26 cellular contexts compared by ENCODE assay signal in genomic region chr11:10441021-10441523, GRCh38. TPM values are rescaled to one million over a fixed set of nuclear protein-coding genes. Genes with fewer than 3 reads are reported as not detected.
DNase-seq lines count a peak whose midpoint lies in the region; ATAC-seq and TF ChIP-seq lines count a peak whose summit lies in the region.
"Had no signal": no experiment of that assay in that cellular context is flagged by ENCODE, and none has a peak within 500 bp of the region (broad histone marks: within the 10 kb centered on the region; RNA-seq: fewer than 3 reads in every experiment).

No MANE protein-coding gene starts in this region.

- ATAC-seq in natural killer cell treated with Interleukin-12 subunit alpha and Interleukin-12 subunit beta and Interleukin-15 and Interleukin-18, amount 100 ng/mL, for 72 hours, result no peak
- no peak for ATAC-seq in natural killer cell
- no peak for ATAC-seq in activated CD8-positive, alpha-beta T cell treated with anti-CD3 and anti-CD28 coated beads for 36 hours
- ATAC-seq in stimulated activated memory B cell treated with anti-CD40 and anti-IgM and Interleukin-4, amounts not matched to agents 10 μg/mL and 1 μg/mL and 100 μg/mL, for 72 hours, result no peak
- no peak for ATAC-seq in GM21515 (IDR thresholded peaks at IDR 0.05; ENCODE audit: unreplicated experiment)
- ATAC-seq: left cardiac atrium, mucosa of descending colon had no signal

- intact Hi-C loops in natural killer cell (cut with micrococcal nuclease), result loop anchor here (5.0 kb wide), 1 partner anchor 301 kb away; no protein-coding TSS in a partner anchor
- intact Hi-C loops in activated CD8-positive, alpha-beta T cell treated with anti-CD3 and anti-CD28 coated beads for 36 hours (cut with micrococcal nuclease), result no loop called here

- TF ChIP-seq CTCF in natural killer cell (IDR thresholded peaks at IDR 0.05), result no peak
- TF ChIP-seq CTCF in activated CD8-positive, alpha-beta T cell treated with anti-CD3 and anti-CD28 coated beads for 36 hours (IDR thresholded peaks at IDR 0.05), result no peak

- peak overlapping the region; percentile 36 to 62 for H3K27ac Mint-ChIP-seq in natural killer cell treated with Interleukin-12 subunit alpha and Interleukin-12 subunit beta and Interleukin-15 and Interleukin-18, amount 100 ng/mL, for 72 hours
- no peak overlapping the region for H3K27ac Mint-ChIP-seq in natural killer cell
- peak overlapping the region; percentile 26 for H3K27ac Mint-ChIP-seq in activated CD8-positive, alpha-beta T cell treated with anti-CD3 and anti-CD28 coated beads for 36 hours
- H3K27ac Mint-ChIP-seq in stimulated activated memory B cell treated with anti-CD40 and anti-IgM and Interleukin-4, amounts not matched to agents 10 μg/mL and 1 μg/mL and 100 μg/mL, for 72 hours, result peak overlapping the region; percentile 91
- H3K27ac Mint-ChIP-seq: H9 had no signal

- H3K4me3 Mint-ChIP-seq in natural killer cell treated with Interleukin-12 subunit alpha and Interleukin-12 subunit beta and Interleukin-15 and Interleukin-18, amount 100 ng/mL, for 72 hours, result no peak overlapping the region
- no peak overlapping the region for H3K4me3 Mint-ChIP-seq in natural killer cell
- H3K4me3 Mint-ChIP-seq in activated CD8-positive, alpha-beta T cell treated with anti-CD3 and anti-CD28 coated beads for 36 hours, result no peak overlapping the region
- no peak overlapping the region for H3K4me3 Mint-ChIP-seq in stimulated activated memory B cell treated with anti-CD40 and anti-IgM and Interleukin-4, amounts not matched to agents 10 μg/mL and 1 μg/mL and 100 μg/mL, for 72 hours
- H3K4me3 Mint-ChIP-seq: CD8-positive, alpha-beta T cell; H9; neural crest cell had no signal

- no peaks in the 10 kb centered on the region for H3K9me3 Mint-ChIP-seq in natural killer cell treated with Interleukin-12 subunit alpha and Interleukin-12 subunit beta and Interleukin-15 and Interleukin-18, amount 100 ng/mL, for 72 hours
- H3K9me3 Mint-ChIP-seq in natural killer cell, result no peaks in the 10 kb centered on the region
- H3K9me3 Mint-ChIP-seq in activated CD8-positive, alpha-beta T cell treated with anti-CD3 and anti-CD28 coated beads for 36 hours, result no peaks in the 10 kb centered on the region
- no peaks in the 10 kb centered on the region for H3K9me3 Mint-ChIP-seq in stimulated activated memory B cell treated with anti-CD40 and anti-IgM and Interleukin-4, amounts not matched to agents 10 μg/mL and 1 μg/mL and 100 μg/mL, for 72 hours
- H3K9me3 Mint-ChIP-seq: CD8-positive, alpha-beta T cell; H9; neural crest cell had no signal

- peaks cover 15 to 18% of the 10 kb centered on the region in 2 donors for H3K4me1 Mint-ChIP-seq in natural killer cell treated with Interleukin-12 subunit alpha and Interleukin-12 subunit beta and Interleukin-15 and Interleukin-18, amount 100 ng/mL, for 72 hours (ENCODE audit: low read depth in 2 of 2)
- H3K4me1 Mint-ChIP-seq in natural killer cell, result peaks cover 20% of the 10 kb centered on the region in 2 donors
- H3K4me1 Mint-ChIP-seq in activated CD8-positive, alpha-beta T cell treated with anti-CD3 and anti-CD28 coated beads for 36 hours (ENCODE audit: low read depth), result peaks cover 50% of the 10 kb centered on the region
- H3K4me1 Mint-ChIP-seq in stimulated activated memory B cell treated with anti-CD40 and anti-IgM and Interleukin-4, amounts not matched to agents 10 μg/mL and 1 μg/mL and 100 μg/mL, for 72 hours, result peaks cover 53% of the 10 kb centered on the region

- CTCF ChIA-PET in activated CD8-positive, alpha-beta T cell treated with anti-CD3 and anti-CD28 coated beads for 36 hours (lab: Charles Lee), result interaction anchor here (0.7 to 3.3 kb wide), 7 partner anchors 11 to 906 kb away, joined by 3 to 18 read pairs (median 4); partner anchors contain the start of gene RNF141

- no peaks in the 10 kb centered on the region for H3K36me3 Mint-ChIP-seq in natural killer cell treated with Interleukin-12 subunit alpha and Interleukin-12 subunit beta and Interleukin-15 and Interleukin-18, amount 100 ng/mL, for 72 hours
- H3K36me3 Mint-ChIP-seq in natural killer cell, result no peaks in the 10 kb centered on the region
- H3K36me3 Mint-ChIP-seq in activated CD8-positive, alpha-beta T cell treated with anti-CD3 and anti-CD28 coated beads for 36 hours (ENCODE audit: low read depth), result no peaks in the 10 kb centered on the region
- H3K36me3 Mint-ChIP-seq in stimulated activated memory B cell treated with anti-CD40 and anti-IgM and Interleukin-4, amounts not matched to agents 10 μg/mL and 1 μg/mL and 100 μg/mL, for 72 hours, result no peaks in the 10 kb centered on the region
- H3K36me3 Mint-ChIP-seq: CD8-positive, alpha-beta T cell had no signal

- H3K27me3 Mint-ChIP-seq in natural killer cell treated with Interleukin-12 subunit alpha and Interleukin-12 subunit beta and Interleukin-15 and Interleukin-18, amount 100 ng/mL, for 72 hours, result peaks cover 25 to 40% of the 10 kb centered on the region in 2 donors
- peaks cover 42 to 51% of the 10 kb centered on the region in 2 donors for H3K27me3 Mint-ChIP-seq in natural killer cell (ENCODE audit: low read depth in 2 of 2)
- H3K27me3 Mint-ChIP-seq in activated CD8-positive, alpha-beta T cell treated with anti-CD3 and anti-CD28 coated beads for 36 hours, result no peaks in the 10 kb centered on the region
- H3K27me3 Mint-ChIP-seq in stimulated activated memory B cell treated with anti-CD40 and anti-IgM and Interleukin-4, amounts not matched to agents 10 μg/mL and 1 μg/mL and 100 μg/mL, for 72 hours, result no peaks in the 10 kb centered on the region

- POLR2A ChIA-PET in activated CD8-positive, alpha-beta T cell treated with anti-CD3 and anti-CD28 coated beads for 36 hours (lab: Charles Lee), result interaction anchor here (4.6 kb wide), 1 partner anchor 16 kb away, joined by 30 read pairs; the partner anchor contains the start of gene AMPD3

- DNase-seq in natural killer cell treated with Interleukin-12 subunit alpha and Interleukin-12 subunit beta and Interleukin-15 and Interleukin-18, amount 100 ng/mL, for 72 hours (ENCODE audit: low spot score), result no peak
- DNase-seq in natural killer cell (no peak), fibroblast of gingiva (ENCODE audit: low read depth) (peak; percentile 70)
- no peak for DNase-seq in activated CD8-positive, alpha-beta T cell treated with anti-CD3 and anti-CD28 coated beads for 36 hours
- no peak for DNase-seq in stimulated activated CD4-positive, alpha-beta T cell treated with anti-CD3 and anti-CD28 coated beads, Interleukin-4, amount 100 ng/mL, for 24 hours
- no peak for DNase-seq in activated T-cell treated with anti-CD3 and anti-CD28 coated beads, Interleukin-2, amount 50 U/mL, for 48 hours
- DNase-seq: 8988T; activated CD4-positive, alpha-beta T cell treated with anti-CD3 and anti-CD28 coated beads for 4 hours; activated gamma-delta T cell treated with Interleukin-2 at 50 U/mL for 16 hours; CD8-positive, alpha-beta T cell; central memory CD4-positive, alpha-beta T cell; H9; left cardiac atrium; mucosa of descending colon; NCI-H1417 treated with DMSO at 0.1 percent for 48 hours; NCI-H2081; NCI-H345; NCI-H69; SIG-M5; stomach; T-helper 9 cell; thyroid gland; uterus had no signal

RNA-seq across cellular contexts. Expression of gene AMPD3, which starts 14.0 kb away (rescaled TPM):
- total RNA-seq in natural killer cell treated with Interleukin-12 subunit alpha and Interleukin-12 subunit beta and Interleukin-15 and Interleukin-18, amount 100 ng/mL, for 72 hours, result 10 to 100 TPM; 10.9 to 11.3 TPM
- 1 to 10 TPM; 5.5 to 9.2 (median 6.8) TPM for total RNA-seq in natural killer cell
- total RNA-seq in activated CD8-positive, alpha-beta T cell treated with anti-CD3 and anti-CD28 coated beads for 36 hours, result 10 to 100 TPM; 31.1 to 34.2 TPM

Comparison
In these comparisons a context has a peak if more than half of its experiments do, and no peak if none do; other contexts are left out.
1. H3K27ac Mint-ChIP-seq: peak in natural killer cell treated with Interleukin-12 subunit alpha and Interleukin-12 subunit beta and Interleukin-15 and Interleukin-18, amount 100 ng/mL, for 72 hours (2 of 2), activated CD8-positive, alpha-beta T cell treated with anti-CD3 and anti-CD28 coated beads for 36 hours (single experiment) and stimulated activated memory B cell treated with anti-CD40 and anti-IgM and Interleukin-4, amounts not matched to agents 10 μg/mL and 1 μg/mL and 100 μg/mL, for 72 hours (single experiment); none in natural killer cell (0 of 2).